Comparison of ENCODE assay signal across 10 cellular contexts in genomic region chr19:14416743-14417214, GRCh38. TPM values are rescaled to one million over a fixed set of nuclear protein-coding genes. Genes with fewer than 3 reads are reported as not detected.
DNase-seq lines count a peak whose midpoint lies in the region; ATAC-seq and TF ChIP-seq lines count a peak whose summit lies in the region.
"Had no signal": no experiment of that assay in that cellular context is flagged by ENCODE, and none has a peak within 500 bp of the region (broad histone marks: within the 10 kb centered on the region; RNA-seq: fewer than 3 reads in every experiment).

No MANE protein-coding gene starts in this region.

- intact Hi-C loops in Right ventricle myocardium inferior (cut with DNase I) (no loop called here), left cardiac atrium (cut with DNase I) (no loop called here), PC-9 (cut with micrococcal nuclease; ENCODE audit: unreplicated experiment) (no loop called here)

- peak overlapping the region; percentile 92 for H3K4me2 ChIP-seq in PC-9

- peaks cover 71% of the 10 kb centered on the region for H3K79me2 ChIP-seq in PC-9 (ENCODE audit: low read depth)

- H3K4me1 ChIP-seq in PC-9 (replicated peaks; ENCODE audit: insufficient read depth) = peaks cover 23% of the 10 kb centered on the region
- H3K4me1 ChIP-seq in subcutaneous abdominal adipose tissue (ENCODE audit: control insufficient read depth in 5 of 5, insufficient read depth in 5 of 5, low read length in 5 of 5) = peaks cover 2 to 50% (median 39%) of the 10 kb centered on the region in 5 donors

- CTCF ChIA-PET in PC-9 (lab: Charles Lee) = interaction anchor here (0.6 kb wide), 1 partner anchor 192 kb away, joined by 3 read pairs; no protein-coding TSS in a partner anchor

- POLR2A ChIA-PET in PC-9 (lab: Charles Lee; ENCODE audit: unreplicated experiment) = no interaction called here

- peaks cover 23% of the 10 kb centered on the region for H3K36me3 ChIP-seq in PC-9 (ENCODE audit: low read depth)
- H3K36me3 ChIP-seq in subcutaneous abdominal adipose tissue (ENCODE audit: control insufficient read depth in 5 of 5, insufficient read depth in 5 of 5, low read length in 5 of 5) = peaks cover 0 to 18% (median 17%) of the 10 kb centered on the region in 5 donors

- H3K27ac ChIP-seq in PC-9 = no peak overlapping the region
- peak overlapping the region; percentile 83 for H3K27ac ChIP-seq in epithelial cell of prostate
- H3K27ac ChIP-seq in subcutaneous abdominal adipose tissue (ENCODE audit: low read depth, low read length) = no peak overlapping the region

- no peak for ATAC-seq in Right ventricle myocardium inferior
- ATAC-seq in left cardiac atrium = no peak
- ATAC-seq in HG03045 (IDR thresholded peaks at IDR 0.05; ENCODE audit: unreplicated experiment) = no peak
- ATAC-seq in HG02759 (IDR thresholded peaks at IDR 0.05; ENCODE audit: unreplicated experiment) = no peak

- no peak overlapping the region for H2AFZ ChIP-seq in PC-9

- peak overlapping the region; percentile 68; the same call in 1 of the 2 replicates for H3K4me3 ChIP-seq in PC-9
- no peak overlapping the region for H3K4me3 ChIP-seq in subcutaneous abdominal adipose tissue (ENCODE audit: low read depth in 1 of 5, low read length in 5 of 5)

- peak overlapping the region in 3 of 5 donors; percentile 11 to 52 (median 16) for H3K9ac ChIP-seq in subcutaneous abdominal adipose tissue (ENCODE audit: low read length in 5 of 5)

- TF ChIP-seq CTCF in PC-9 (conservative IDR thresholded peaks at IDR 0.05) = no peak

- peaks cover 26% of the 10 kb centered on the region; the same call in 1 of the 2 replicates for H3F3A ChIP-seq in PC-9 (ENCODE audit: insufficient read depth, low read depth)

- BruUV-seq in PC-9 (replicated peaks; lab: Mats Ljungman, UMichigan) = no TSS peak

- H4K20me1 ChIP-seq in PC-9 (ENCODE audit: insufficient read depth) = peaks cover 69% of the 10 kb centered on the region

- 0 out of 2 replicates have a peak, but pooled peaks cover 5% of the 10 kb centered on the region for H3K9me2 ChIP-seq in PC-9 (ENCODE audit: insufficient read depth)

- H3K9me3 ChIP-seq in PC-9 (ENCODE audit: insufficient read depth, low read depth) = no peaks in the 10 kb centered on the region
- H3K9me3 ChIP-seq in subcutaneous abdominal adipose tissue (ENCODE audit: control insufficient read depth in 5 of 5, low read length in 5 of 5) = no peaks in the 10 kb centered on the region

- H3K27me3 ChIP-seq in PC-9 (ENCODE audit: insufficient read depth, low read depth) = no peaks in the 10 kb centered on the region
- H3K27me3 ChIP-seq in subcutaneous abdominal adipose tissue (ENCODE audit: control insufficient read depth in 5 of 5, insufficient read depth in 4 of 5, low read length in 5 of 5) = no peaks in the 10 kb centered on the region

- peak; percentile 34 for DNase-seq in Right ventricle myocardium inferior (ENCODE audit: missing footprints)
- DNase-seq in left cardiac atrium = no peak
- no peak for DNase-seq in PC-9
- DNase-seq in epithelial cell of prostate (ENCODE audit: low read depth, low spot score) = no peak
- no peak for DNase-seq in dedifferentiated amniotic fluid mesenchymal stem cell (ENCODE audit: extremely low spot score)
- DNase-seq: NCI-H2029 treated with DMSO at 0.1 percent for 48 hours; stimulated activated CD4-positive, alpha-beta T cell treated with anti-CD3 and anti-CD28 coated beads, Interleukin-2, amount 100 ng/mL, for 24 hours had no signal

RNA-seq across cellular contexts. Expression of gene DDX39A, which starts 2.4 kb away (rescaled TPM):
- total RNA-seq in Right ventricle myocardium inferior = 32.2 TPM
- total RNA-seq in left cardiac atrium = 10 to 100 TPM; 31.8 to 41.6 TPM
- 66.5 and 67.4 TPM in 2 replicates for total RNA-seq in PC-9 (2021)

RNA-seq across cellular contexts. Expression of gene PKN1, which starts 16.3 kb away (rescaled TPM):
- total RNA-seq in Right ventricle myocardium inferior = 149 TPM
- 100 to 1,000 TPM; 119 to 146 TPM for total RNA-seq in left cardiac atrium
- total RNA-seq in PC-9 (2021) = 257 and 417 TPM in 2 replicates

RNA-seq across cellular contexts. Expression of gene ADGRE5, which starts 35.5 kb away (rescaled TPM):
- total RNA-seq in Right ventricle myocardium inferior (32.6 TPM), left cardiac atrium (10 to 100 TPM; 41.6 to 43.8 TPM), PC-9 (2021) (61.1 and 68.2 TPM in 2 replicates)

RNA-seq across cellular contexts. Expression of gene PTGER1, which starts 58.4 kb away (rescaled TPM):
- total RNA-seq in Right ventricle myocardium inferior (not detected), left cardiac atrium (under 1 TPM; 0.24 to 0.97 TPM), PC-9 (2021) (1.4 TPM in 2 replicates)
